Comparison of ENCODE assay signal across 12 cellular contexts in genomic region chr11:1152316-1153104, GRCh38. TPM values are rescaled to one million over a fixed set of nuclear protein-coding genes. Genes with fewer than 3 reads are reported as not detected.
DNase-seq lines count a peak whose midpoint lies in the region; ATAC-seq and TF ChIP-seq lines count a peak whose summit lies in the region.
"Had no signal": no experiment of that assay in that cellular context is flagged by ENCODE, and none has a peak within 500 bp of the region (broad histone marks: within the 10 kb centered on the region; RNA-seq: fewer than 3 reads in every experiment).

No MANE protein-coding gene starts in this region.

- H2AFZ ChIP-seq in osteoblast (ENCODE audit: low read length) = no peak overlapping the region

- no peaks in the 10 kb centered on the region for H3K9me3 ChIP-seq in osteoblast (ENCODE audit: low read depth, low read length)
- H3K9me3 ChIP-seq in WERI-Rb-1 (ENCODE audit: severe bottlenecking) = peaks cover 4% of the 10 kb centered on the region
- H3K9me3 ChIP-seq: tibial artery had no signal

- in situ Hi-C loops in astrocyte of the cerebellum (cut with HindIII; ENCODE audit: low sequenced_read_pairs) = no loop called here

- H3K27ac ChIP-seq in osteoblast (ENCODE audit: low read depth, low read length) (peak overlapping the region; percentile 56), WERI-Rb-1 (no peak overlapping the region)
- H3K27ac ChIP-seq: 22Rv1, tibial artery had no signal

- TF ChIP-seq CTCF in astrocyte of the cerebellum (IDR thresholded peaks at IDR 0.05; ENCODE audit: low read depth, low read length, missing control alignments) (no peak), osteoblast (IDR thresholded peaks at IDR 0.05; ENCODE audit: extremely low read depth, low read depth, low read length) (no peak), WERI-Rb-1 (IDR thresholded peaks at IDR 0.05; ENCODE audit: low read depth, low read length) (no peak)

- H3K4me2 ChIP-seq in osteoblast (ENCODE audit: insufficient read depth, low read length) = no peak overlapping the region

- H3K27me3 ChIP-seq in osteoblast (ENCODE audit: insufficient read depth, low read length) (peaks cover 5% of the 10 kb centered on the region), WERI-Rb-1 (ENCODE audit: insufficient read depth, low read depth, severe bottlenecking) (no peaks in the 10 kb centered on the region)

- no peaks in the 10 kb centered on the region for H4K20me1 ChIP-seq in osteoblast (ENCODE audit: insufficient read depth, low read length)

- no peaks in the 10 kb centered on the region for H3K79me2 ChIP-seq in osteoblast (ENCODE audit: insufficient read depth, low read length)

- H3K4me3 ChIP-seq in astrocyte of the cerebellum (ENCODE audit: low read depth, low read length) (no peak overlapping the region), osteoblast (ENCODE audit: insufficient read depth, low read length) (no peak overlapping the region), WERI-Rb-1 (ENCODE audit: low read depth, low read length) (no peak overlapping the region)
- H3K4me3 ChIP-seq: tibial artery had no signal

- no peak for TF ChIP-seq POLR2A in GM18505 (IDR thresholded peaks at IDR 0.05; ENCODE audit: borderline replicate concordance, extremely low read depth, insufficient read depth, insufficient read length)

- H3K4me1 ChIP-seq in osteoblast (ENCODE audit: insufficient read depth, low read length) = peaks cover 37% of the 10 kb centered on the region

- H3K36me3 ChIP-seq in osteoblast (ENCODE audit: insufficient read depth, low read length) (no peaks in the 10 kb centered on the region), WERI-Rb-1 (no peaks in the 10 kb centered on the region)
- H3K36me3 ChIP-seq: tibial artery had no signal

- DNase-seq in DMS53 (lab: John Stamatoyannopoulos, UW) = peak; percentile 39
- DNase-seq in DMS53 treated with DMSO at 0.1 percent for 48 hours (lab: John Stamatoyannopoulos, UW; ENCODE audit: unreplicated experiment) = no peak
- DNase-seq in LHCN-M2 (ENCODE audit: low read depth) = peak; percentile 22
- DNase-seq in astrocyte of the cerebellum (ENCODE audit: low read depth) = peak; percentile 29
- peak; percentile 84 for DNase-seq in osteoblast (ENCODE audit: insufficient read length, low spot score, missing footprints)
- no peak for DNase-seq in WERI-Rb-1
- no peak for DNase-seq in NCI-H82 (lab: John Stamatoyannopoulos, UW)
- DNase-seq: NCI-H774, retina had no signal

- no peak for ATAC-seq in GM18505 (IDR thresholded peaks at IDR 0.05; ENCODE audit: unreplicated experiment)

RNA-seq across cellular contexts. Expression of gene MUC5AC, which starts 5.2 kb away (rescaled TPM):
- total RNA-seq in LHCN-M2 (2014; rRNA removed) (not detected in 2 replicates), osteoblast (not detected in 2 replicates)
- polyA plus RNA-seq in LHCN-M2 (2012) = not detected

Comparison
In these comparisons a context has a peak if more than half of its experiments do, and no peak if none do; other contexts are left out.
1. DNase-seq: peak in DMS53 (single experiment), LHCN-M2 (single experiment), astrocyte of the cerebellum (single experiment) and osteoblast (single experiment); none in DMS53 treated with DMSO at 0.1 percent for 48 hours (single experiment), WERI-Rb-1 (single experiment) and NCI-H82 (single experiment).